ENCODE assay signal across 28 cellular contexts in genomic region chr6:17780071-17780470, GRCh38.
DNase-seq lines count a peak whose midpoint lies in the region; ATAC-seq and TF ChIP-seq lines count a peak whose summit lies in the region.
"Had no signal": no experiment of that assay in that cellular context is flagged by ENCODE, and none has a peak within 500 bp of the region (broad histone marks: within the 10 kb centered on the region; RNA-seq: fewer than 3 reads in every experiment).

No MANE protein-coding gene starts in this region.

- H3K4me1 ChIP-seq in endodermal cell (ENCODE audit: control insufficient read depth, insufficient read depth, low read length) (no peaks in the 10 kb centered on the region), aorta (ENCODE audit: control insufficient read depth in 1 of 2, insufficient read depth in 2 of 2, low read length in 2 of 2) (no peaks in the 10 kb centered on the region)
- H3K4me1 ChIP-seq: Caco-2 had no signal

- intact Hi-C loops in aorta (cut with DNase I) = no loop called here

- WGBS in endodermal cell (ENCODE audit: insufficient coverage in 1 of 2, insufficient read length in 1 of 2), 2 experiments = 75 to 83% methylated on average over 2 of the region's 2 CpGs
- WGBS in aorta, 2 donors = 56 to 69% methylated on average over 2 of the region's 2 CpGs

- H3K27me3 Mint-ChIP-seq in endodermal cell (ENCODE audit: insufficient read depth) (no peaks in the 10 kb centered on the region), nephron progenitor cell (ENCODE audit: low read depth, poor library complexity) (no peaks in the 10 kb centered on the region)
- H3K27me3 Mint-ChIP-seq: B cell had no signal

- no peak overlapping the region for H3K4me3 Mint-ChIP-seq in endodermal cell
- no peak overlapping the region for H3K4me3 Mint-ChIP-seq in nephron progenitor cell
- H3K4me3 Mint-ChIP-seq: B cell; CD8-positive, alpha-beta T cell had no signal

- H3K27me3 ChIP-seq in endodermal cell (ENCODE audit: control insufficient read depth, insufficient read depth, low read length, poor library complexity, severe bottlenecking) = no peaks in the 10 kb centered on the region
- H3K27me3 ChIP-seq in aorta (ENCODE audit: control insufficient read depth in 1 of 2, insufficient read depth in 2 of 2, low read length in 1 of 2) = no peaks in the 10 kb centered on the region
- H3K27me3 ChIP-seq: MG63 had no signal

- peaks cover 24% of the 10 kb centered on the region for H3K4me1 Mint-ChIP-seq in endodermal cell
- peaks cover 27% of the 10 kb centered on the region for H3K4me1 Mint-ChIP-seq in nephron progenitor cell
- H3K4me1 Mint-ChIP-seq: B cell had no signal

- H3K4me3 ChIP-seq in endodermal cell (ENCODE audit: low read length) = no peak overlapping the region
- H3K4me3 ChIP-seq in aorta (ENCODE audit: low read length in 2 of 2) = no peak overlapping the region
- H3K4me3 ChIP-seq: MG63, PC-9 had no signal

- no peak overlapping the region for H3K9ac ChIP-seq in endodermal cell (ENCODE audit: extremely low read depth, low read length, poor library complexity, severe bottlenecking)

- peaks cover 62% of the 10 kb centered on the region for H3K36me3 ChIP-seq in endodermal cell (ENCODE audit: control insufficient read depth, insufficient read depth, low read length)
- H3K36me3 ChIP-seq in aorta (ENCODE audit: control insufficient read depth in 1 of 2, insufficient read depth in 2 of 2, low read length in 1 of 2) = peaks cover 6 to 17% of the 10 kb centered on the region in 2 donors

- H3K9me3 Mint-ChIP-seq in endodermal cell = no peaks in the 10 kb centered on the region
- H3K9me3 Mint-ChIP-seq in nephron progenitor cell = no peaks in the 10 kb centered on the region
- H3K9me3 Mint-ChIP-seq: CD8-positive, alpha-beta T cell had no signal

- peaks cover 53% of the 10 kb centered on the region for H3K36me3 Mint-ChIP-seq in endodermal cell (ENCODE audit: low read depth)
- H3K36me3 Mint-ChIP-seq in nephron progenitor cell (ENCODE audit: low read depth) = peaks cover 48% of the 10 kb centered on the region
- H3K36me3 Mint-ChIP-seq: CD8-positive, alpha-beta T cell had no signal

- DNase-seq in NCI-H82 (lab: John Stamatoyannopoulos, UW) (peak; percentile 47), NCI-H82 treated with DMSO at 0.1 percent for 48 hours (lab: John Stamatoyannopoulos, UW; ENCODE audit: unreplicated experiment) (no peak), NCI-H2171 treated with DMSO at 0.1 percent for 48 hours (lab: John Stamatoyannopoulos, UW) (peak; percentile 98), endodermal cell (no peak), nephron progenitor cell (no peak), aorta (no peak)
- DNase-seq in activated naive CD4-positive, alpha-beta T cell treated with Interleukin-2 at 50 U/mL for 16 hours = no peak
- DNase-seq: Caco-2; CD8-positive, alpha-beta T cell; DMS 273 treated with DMSO at 0.1 percent for 48 hours; DMS79; EL; GF-D8; H7; KBM-7; MG63; NCI-H1105 treated with DMSO at 0.1 percent for 48 hours; NCI-H146; NCI-H2029; NCI-H748 treated with DMSO at 0.1 percent for 48 hours; NK-92 treated with Interleukin-12 subunit alpha and Interleukin-12 subunit beta, amount 100 ng/mL, for 24 hours; PC-9; Right ventricle myocardium superior; RPMI8226 had no signal

- H3K9me3 ChIP-seq in endodermal cell (ENCODE audit: control insufficient read depth, low read length) = no peaks in the 10 kb centered on the region
- H3K9me3 ChIP-seq in aorta (ENCODE audit: control insufficient read depth, low read length) = no peaks in the 10 kb centered on the region
- H3K9me3 ChIP-seq: Caco-2, MG63 had no signal

- no peak for TF ChIP-seq CTCF in endodermal cell (conservative IDR thresholded peaks at IDR 0.05)
- no peak for TF ChIP-seq CTCF in nephron progenitor cell (IDR thresholded peaks at IDR 0.05)

- H3K27ac Mint-ChIP-seq in endodermal cell (peak overlapping the region; percentile 44), nephron progenitor cell (peak overlapping the region; percentile 58)
- H3K27ac Mint-ChIP-seq: B cell; CD8-positive, alpha-beta T cell had no signal

- ATAC-seq in aorta (ENCODE audit: low FRiP score) = no peak
- no peak for ATAC-seq in HG03025 (IDR thresholded peaks at IDR 0.05; ENCODE audit: low FRiP score, unreplicated experiment)
- ATAC-seq: CD8-positive, alpha-beta T cell had no signal

- H3K27ac ChIP-seq in endodermal cell (ENCODE audit: low read depth, low read length) (no peak overlapping the region), aorta (ENCODE audit: low read depth in 1 of 2, low read length in 2 of 2) (no peak overlapping the region)
- H3K27ac ChIP-seq: 22Rv1, C4-2B, PC-9 had no signal

Comparison
In these comparisons a context has a peak if more than half of its experiments do, and no peak if none do; other contexts are left out.
1. DNase-seq: peak in NCI-H82 (single experiment) and NCI-H2171 treated with DMSO at 0.1 percent for 48 hours (single experiment); none in NCI-H82 treated with DMSO at 0.1 percent for 48 hours (single experiment), endodermal cell (single experiment), nephron progenitor cell (single experiment), aorta (0 of 2) and activated naive CD4-positive, alpha-beta T cell treated with Interleukin-2 at 50 U/mL for 16 hours (single experiment).